1 cellular context compared by ENCODE assay signal in genomic region chr19:6531956-6532243, GRCh38.
TF ChIP-seq lines count a peak whose summit lies in the region.

No MANE protein-coding gene starts in this region.

TF ChIP-seq in SK-N-SH, 30 proteins besides CTCF, POLR2A, EP300 and RAD21 (continued from another document):
- TF ChIP-seq REST (IDR thresholded peaks at IDR 0.05; ENCODE audit: low read depth, low read length) (no peak), RFX5 (IDR thresholded peaks at IDR 0.05; ENCODE audit: low read length) (no peak), MXI1 (IDR thresholded peaks at IDR 0.05; ENCODE audit: low read depth, low read length) (no peak), NRF1 (IDR thresholded peaks at IDR 0.05; ENCODE audit: low read depth, low read length) (no peak), TAF1 (IDR thresholded peaks at IDR 0.05; ENCODE audit: borderline replicate concordance, low read depth, low read length) (no peak), PBX3 (IDR thresholded peaks at IDR 0.05) (no peak), FOXM1 (IDR thresholded peaks at IDR 0.05; ENCODE audit: low read depth) (no peak), CHD2 (IDR thresholded peaks at IDR 0.05; ENCODE audit: low read length, partially characterized antibody) (no peak), YY1 (IDR thresholded peaks at IDR 0.05; ENCODE audit: low read depth) (no peak), TCF12 (IDR thresholded peaks at IDR 0.05) (no peak), FOSL2 (IDR thresholded peaks at IDR 0.05; ENCODE audit: borderline replicate concordance, low read depth) (no peak), GABPA (IDR thresholded peaks at IDR 0.05; ENCODE audit: low read depth) (no peak), RCOR1 (IDR thresholded peaks at IDR 0.05; ENCODE audit: low read length) (no peak)
- TF ChIP-seq, protein P1, sequence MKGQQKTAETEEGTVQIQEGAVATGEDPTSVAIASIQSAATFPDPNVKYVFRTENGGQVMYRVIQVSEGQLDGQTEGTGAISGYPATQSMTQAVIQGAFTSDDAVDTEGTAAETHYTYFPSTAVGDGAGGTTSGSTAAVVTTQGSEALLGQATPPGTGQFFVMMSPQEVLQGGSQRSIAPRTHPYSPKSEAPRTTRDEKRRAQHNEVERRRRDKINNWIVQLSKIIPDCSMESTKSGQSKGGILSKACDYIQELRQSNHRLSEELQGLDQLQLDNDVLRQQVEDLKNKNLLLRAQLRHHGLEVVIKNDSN (IDR thresholded peaks at IDR 0.05; ENCODE audit: borderline replicate concordance, low read depth): no peak
- TF ChIP-seq, protein P2, sequence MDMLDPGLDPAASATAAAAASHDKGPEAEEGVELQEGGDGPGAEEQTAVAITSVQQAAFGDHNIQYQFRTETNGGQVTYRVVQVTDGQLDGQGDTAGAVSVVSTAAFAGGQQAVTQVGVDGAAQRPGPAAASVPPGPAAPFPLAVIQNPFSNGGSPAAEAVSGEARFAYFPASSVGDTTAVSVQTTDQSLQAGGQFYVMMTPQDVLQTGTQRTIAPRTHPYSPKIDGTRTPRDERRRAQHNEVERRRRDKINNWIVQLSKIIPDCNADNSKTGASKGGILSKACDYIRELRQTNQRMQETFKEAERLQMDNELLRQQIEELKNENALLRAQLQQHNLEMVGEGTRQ (IDR thresholded peaks at IDR 0.05; ENCODE audit: borderline replicate concordance, low read depth, low read length): no peak
- TF ChIP-seq, protein P3, sequence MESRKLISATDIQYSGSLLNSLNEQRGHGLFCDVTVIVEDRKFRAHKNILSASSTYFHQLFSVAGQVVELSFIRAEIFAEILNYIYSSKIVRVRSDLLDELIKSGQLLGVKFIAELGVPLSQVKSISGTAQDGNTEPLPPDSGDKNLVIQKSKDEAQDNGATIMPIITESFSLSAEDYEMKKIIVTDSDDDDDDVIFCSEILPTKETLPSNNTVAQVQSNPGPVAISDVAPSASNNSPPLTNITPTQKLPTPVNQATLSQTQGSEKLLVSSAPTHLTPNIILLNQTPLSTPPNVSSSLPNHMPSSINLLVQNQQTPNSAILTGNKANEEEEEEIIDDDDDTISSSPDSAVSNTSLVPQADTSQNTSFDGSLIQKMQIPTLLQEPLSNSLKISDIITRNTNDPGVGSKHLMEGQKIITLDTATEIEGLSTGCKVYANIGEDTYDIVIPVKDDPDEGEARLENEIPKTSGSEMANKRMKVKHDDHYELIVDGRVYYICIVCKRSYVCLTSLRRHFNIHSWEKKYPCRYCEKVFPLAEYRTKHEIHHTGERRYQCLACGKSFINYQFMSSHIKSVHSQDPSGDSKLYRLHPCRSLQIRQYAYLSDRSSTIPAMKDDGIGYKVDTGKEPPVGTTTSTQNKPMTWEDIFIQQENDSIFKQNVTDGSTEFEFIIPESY (IDR thresholded peaks at IDR 0.05; ENCODE audit: borderline replicate concordance, low read depth): no peak
